In genomic region chr7:107879400-107880035, GRCh38 we compare ENCODE assay signal across 8 cellular contexts. TPM values are rescaled to one million over a fixed set of nuclear protein-coding genes. Genes with fewer than 3 reads are reported as not detected.
DNase-seq lines count a peak whose midpoint lies in the region; ATAC-seq and TF ChIP-seq lines count a peak whose summit lies in the region.

No MANE protein-coding gene starts in this region.

- H3K27me3 Mint-ChIP-seq in activated CD4-positive, alpha-beta memory T cell treated with anti-CD3 and anti-CD28 coated beads, Interleukin-2, amount 10 ng/mL, durations not matched to agents 7 days and 5 days = peaks cover 8% of the 10 kb centered on the region

- H3K9me3 ChIP-seq in gastroesophageal sphincter (no peaks in the 10 kb centered on the region), parathyroid adenoma (ENCODE audit: control insufficient read depth, low read length) (no peaks in the 10 kb centered on the region)

- H3K27ac Mint-ChIP-seq in activated CD4-positive, alpha-beta memory T cell treated with anti-CD3 and anti-CD28 coated beads, Interleukin-2, amount 10 ng/mL, durations not matched to agents 7 days and 5 days = no peak overlapping the region

- H3K4me1 Mint-ChIP-seq in activated CD4-positive, alpha-beta memory T cell treated with anti-CD3 and anti-CD28 coated beads, Interleukin-2, amount 10 ng/mL, durations not matched to agents 7 days and 5 days = peaks cover 31% of the 10 kb centered on the region

- H2AFZ ChIP-seq in parathyroid adenoma = peak overlapping the region; percentile 13

- ATAC-seq in GM18858 (IDR thresholded peaks at IDR 0.05; ENCODE audit: unreplicated experiment) (peak; percentile 71), HG03196 (IDR thresholded peaks at IDR 0.05; ENCODE audit: unreplicated experiment) (peak; percentile 64), gastroesophageal sphincter (peak; percentile 73), GM21528 (IDR thresholded peaks at IDR 0.05; ENCODE audit: low FRiP score, unreplicated experiment) (no peak)

- TF ChIP-seq EP300 in gastroesophageal sphincter (IDR thresholded peaks at IDR 0.05) = no peak

- H3K4me3 Mint-ChIP-seq in activated CD4-positive, alpha-beta memory T cell treated with anti-CD3 and anti-CD28 coated beads, Interleukin-2, amount 10 ng/mL, durations not matched to agents 7 days and 5 days = no peak overlapping the region

- no peaks in the 10 kb centered on the region for H3K9me3 Mint-ChIP-seq in activated CD4-positive, alpha-beta memory T cell treated with anti-CD3 and anti-CD28 coated beads, Interleukin-2, amount 10 ng/mL, durations not matched to agents 7 days and 5 days

- POLR2A ChIA-PET in activated CD4-positive, alpha-beta memory T cell treated with anti-CD3 and anti-CD28 coated beads, Interleukin-2, amount 10 ng/mL, durations not matched to agents 7 days and 5 days (lab: Charles Lee) = interaction anchor here (1.1 to 8.0 kb wide), 3 partner anchors 11 to 137 kb away, joined by 3 to 69 read pairs (median 20); partner anchors contain the start of genes CBLL1 and DLD

- DNase-seq in COLO829 (ENCODE audit: low spot score) = peak; percentile 75
- DNase-seq in NCI-H446 treated with DMSO at 0.1 percent for 48 hours (lab: John Stamatoyannopoulos, UW) = peak; percentile 43
- peak; percentile 40 for DNase-seq in activated CD4-positive, alpha-beta memory T cell treated with anti-CD3 and anti-CD28 coated beads, Interleukin-2, amount 10 ng/mL, durations not matched to agents 7 days and 5 days

- H3K27me3 ChIP-seq in gastroesophageal sphincter = no peaks in the 10 kb centered on the region
- no peaks in the 10 kb centered on the region for H3K27me3 ChIP-seq in parathyroid adenoma (ENCODE audit: control insufficient read depth, insufficient read depth, low read length)

- H3K4me1 ChIP-seq in gastroesophageal sphincter = peaks cover 0 to under 1% (median 0%) of the 10 kb centered on the region in 3 donors
- no peaks in the 10 kb centered on the region for H3K4me1 ChIP-seq in parathyroid adenoma

- peak; percentile 74 to 84 (median 78) for TF ChIP-seq CTCF in gastroesophageal sphincter (IDR thresholded peaks at IDR 0.05)
- peak; percentile 69 for TF ChIP-seq CTCF in parathyroid adenoma (IDR thresholded peaks at IDR 0.05)

- H3K36me3 ChIP-seq in gastroesophageal sphincter (no peaks in the 10 kb centered on the region), parathyroid adenoma (ENCODE audit: control insufficient read depth, insufficient read depth, low read length) (no peaks in the 10 kb centered on the region)

- no peaks in the 10 kb centered on the region for H3K36me3 Mint-ChIP-seq in activated CD4-positive, alpha-beta memory T cell treated with anti-CD3 and anti-CD28 coated beads, Interleukin-2, amount 10 ng/mL, durations not matched to agents 7 days and 5 days (ENCODE audit: low read depth)

- H3K4me2 ChIP-seq in parathyroid adenoma (ENCODE audit: low read length) = no peak overlapping the region

- WGBS in gastroesophageal sphincter (ENCODE audit: low coverage in 1 of 2), 2 donors = 2 to 5% methylated on average over 3 of the region's 3 CpGs

- no peak overlapping the region for H3K9ac ChIP-seq in parathyroid adenoma

- no peak overlapping the region for H3K27ac ChIP-seq in gastroesophageal sphincter
- no peak overlapping the region for H3K27ac ChIP-seq in parathyroid adenoma

- CTCF ChIA-PET in activated CD4-positive, alpha-beta memory T cell treated with anti-CD3 and anti-CD28 coated beads, Interleukin-2, amount 10 ng/mL, durations not matched to agents 7 days and 5 days (lab: Charles Lee) = interaction anchor here (0.5 to 7.0 kb wide), 18 partner anchors 9 to 711 kb away, joined by 3 to 178 read pairs (median 4); partner anchors contain the start of genes CBLL1, DLD and HBP1

- H3K4me3 ChIP-seq in gastroesophageal sphincter (no peak overlapping the region), parathyroid adenoma (ENCODE audit: low read depth, low read length) (no peak overlapping the region)

- TF ChIP-seq POLR2A in gastroesophageal sphincter (IDR thresholded peaks at IDR 0.05) = no peak

- H3K79me2 ChIP-seq in parathyroid adenoma = no peaks in the 10 kb centered on the region

RNA-seq across cellular contexts. Expression of gene DLD, which starts 11.5 kb away (rescaled TPM):
- 10 to 100 TPM; 68.2 to 70.6 TPM for total RNA-seq in activated CD4-positive, alpha-beta memory T cell treated with anti-CD3 and anti-CD28 coated beads, Interleukin-2, amount 10 ng/mL, durations not matched to agents 7 days and 5 days
- 100 to 1,000 TPM in 3 of 4 donors, 10 to 100 TPM in 1; 79.3 to 246 (median 148) TPM for total RNA-seq in gastroesophageal sphincter
